Comparison of ENCODE assay signal across 8 cellular contexts in genomic region chrX:71283409-71284143, GRCh38. TPM values are rescaled to one million over a fixed set of nuclear protein-coding genes. Genes with fewer than 3 reads are reported as not detected.
DNase-seq lines count a peak whose midpoint lies in the region; ATAC-seq and TF ChIP-seq lines count a peak whose summit lies in the region.

A gene with protein sequence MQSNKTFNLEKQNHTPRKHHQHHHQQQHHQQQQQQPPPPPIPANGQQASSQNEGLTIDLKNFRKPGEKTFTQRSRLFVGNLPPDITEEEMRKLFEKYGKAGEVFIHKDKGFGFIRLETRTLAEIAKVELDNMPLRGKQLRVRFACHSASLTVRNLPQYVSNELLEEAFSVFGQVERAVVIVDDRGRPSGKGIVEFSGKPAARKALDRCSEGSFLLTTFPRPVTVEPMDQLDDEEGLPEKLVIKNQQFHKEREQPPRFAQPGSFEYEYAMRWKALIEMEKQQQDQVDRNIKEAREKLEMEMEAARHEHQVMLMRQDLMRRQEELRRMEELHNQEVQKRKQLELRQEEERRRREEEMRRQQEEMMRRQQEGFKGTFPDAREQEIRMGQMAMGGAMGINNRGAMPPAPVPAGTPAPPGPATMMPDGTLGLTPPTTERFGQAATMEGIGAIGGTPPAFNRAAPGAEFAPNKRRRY (plus strand): TSS chrX:71283635. CDS start chrX:71290638, 7,003 bp downstream.

- ATAC-seq in GM19035 (IDR thresholded peaks at IDR 0.05; ENCODE audit: unreplicated experiment) (peak; percentile 91), HG03354 (IDR thresholded peaks at IDR 0.05; ENCODE audit: poor library complexity, severe bottlenecking, unreplicated experiment) (peak; percentile 86)

- TF ChIP-seq CTCF in AG09319 (IDR thresholded peaks at IDR 0.05; ENCODE audit: low read depth, low read length), result peak; percentile 17

- DNase-seq in AG09319 (ENCODE audit: extremely low read depth, low read depth) (peak; percentile 96), NCI-H460 (ENCODE audit: extremely low read depth, low read depth) (peak; percentile 99), cerebellar nuclear complex (lab: John Stamatoyannopoulos, UW) (peak; percentile 15 to 50), islet precursor cell (peak; percentile 95)
- DNase-seq in activated CD4-positive, CD25-positive, alpha-beta regulatory T cell treated with anti-CD3 and anti-CD28 coated beads, Interleukin-2, amount 50 U/mL, for 72 hours, result peak; percentile 76
- peak; percentile 73 to 83 (median 74) for DNase-seq in stimulated activated CD4-positive, alpha-beta T cell treated with anti-CD3 and anti-CD28 coated beads, Interleukin-12 subunit alpha, Interleukin-12 subunit beta, amount 100 ng/mL, for 48 hours (ENCODE audit: low read depth in 2 of 3, low spot score in 1 of 3)

RNA-seq across cellular contexts. Expression of the gene that starts here (rescaled TPM):
- 527 and 545 TPM in 2 replicates for total RNA-seq in NCI-H460 (2014; rRNA removed; shearing (Covaris generic))
- 604 and 770 TPM in 2 replicates for polyA plus RNA-seq in NCI-H460 (2014; cell fraction: nucleus; rRNA removed)

Comparison
In these comparisons a context has a peak if more than half of its experiments do, and no peak if none do; other contexts are left out.
1. Peak in every context shown above with its lines: DNase-seq and ATAC-seq.
2. DNase-seq: peak in every context shown above with its lines; median percentile 99 in NCI-H460; 96 in AG09319; 95 in islet precursor cell; 76 in activated CD4-positive, CD25-positive, alpha-beta regulatory T cell treated with anti-CD3 and anti-CD28 coated beads, Interleukin-2, amount 50 U/mL, for 72 hours; 74 in stimulated activated CD4-positive, alpha-beta T cell treated with anti-CD3 and anti-CD28 coated beads, Interleukin-12 subunit alpha, Interleukin-12 subunit beta, amount 100 ng/mL, for 48 hours; 32 in cerebellar nuclear complex.